13 cellular contexts compared by ENCODE assay signal in genomic region chr16:20866792-20867191, GRCh38. TPM values are rescaled to one million over a fixed set of nuclear protein-coding genes. Genes with fewer than 3 reads are reported as not detected.
DNase-seq lines count a peak whose midpoint lies in the region; ATAC-seq, FAIRE-seq and TF ChIP-seq lines count a peak whose summit lies in the region.
"Had no signal": no experiment of that assay in that cellular context is flagged by ENCODE, and none has a peak within 500 bp of the region (broad histone marks: within the 10 kb centered on the region; RNA-seq: fewer than 3 reads in every experiment).

No MANE protein-coding gene starts in this region.

- no peaks in the 10 kb centered on the region for H3K27me3 ChIP-seq in endothelial cell of umbilical vein (ENCODE audit: control insufficient read depth in 2 of 2, insufficient read depth in 2 of 2, low read length in 2 of 2)
- H3K27me3 ChIP-seq in neural progenitor cell, result no peaks in the 10 kb centered on the region
- H3K27me3 ChIP-seq in aorta (ENCODE audit: control insufficient read depth in 1 of 2, insufficient read depth in 2 of 2, low read length in 1 of 2), result no peaks in the 10 kb centered on the region
- no peaks in the 10 kb centered on the region for H3K27me3 ChIP-seq in spleen (replicated peaks in 1 of 7)
- H3K27me3 ChIP-seq: neutrophil had no signal

- peaks cover 4 to 7% of the 10 kb centered on the region in 2 experiments for H3K36me3 ChIP-seq in endothelial cell of umbilical vein (ENCODE audit: control insufficient read depth in 2 of 2, extremely low read depth in 1 of 2, insufficient read depth in 2 of 2, low read length in 2 of 2)
- no peaks in the 10 kb centered on the region for H3K36me3 ChIP-seq in neural progenitor cell
- H3K36me3 ChIP-seq in aorta (ENCODE audit: control insufficient read depth in 1 of 2, insufficient read depth in 2 of 2, low read length in 1 of 2), result no peaks in the 10 kb centered on the region
- H3K36me3 ChIP-seq in spleen, result peaks cover 0 to 10% (median 6%) of the 10 kb centered on the region in 6 donors

- POLR2A ChIA-PET in endothelial cell of umbilical vein (lab: Charles Lee), result no interaction called here

- H3K27ac ChIP-seq in endothelial cell of umbilical vein (ENCODE audit: insufficient read depth, low read depth, low read length), result peak overlapping the region; percentile 97
- no peak overlapping the region for H3K27ac ChIP-seq in neural progenitor cell
- H3K27ac ChIP-seq in aorta (ENCODE audit: low read depth in 1 of 2, low read length in 2 of 2), result peak overlapping the region; percentile 12 to 79
- peak overlapping the region in 1 of 8 donors; percentile 7 for H3K27ac ChIP-seq in spleen
- H3K27ac ChIP-seq: KMS-11, neutrophil had no signal

- H4K20me1 ChIP-seq in endothelial cell of umbilical vein (replicated peaks; ENCODE audit: control insufficient read depth, extremely low read depth, insufficient read depth, low read length), result peaks cover under 1% of the 10 kb centered on the region
- H4K20me1 ChIP-seq in neural progenitor cell (ENCODE audit: low read depth), result peaks cover 23% of the 10 kb centered on the region

- peak overlapping the region; percentile 97 for H3K27ac Mint-ChIP-seq in stimulated activated naive CD8-positive, alpha-beta T cell treated with anti-CD3 and anti-CD28 coated beads, Interleukin-15, amount 100 ng/mL, for 72 hours
- H3K27ac Mint-ChIP-seq in neural progenitor cell, result no peak overlapping the region

- no TSS peak for BruUV-seq in endothelial cell of umbilical vein (replicated peaks; lab: Mats Ljungman, UMichigan)

- no peak overlapping the region for H3K9ac ChIP-seq in endothelial cell of umbilical vein (replicated peaks; ENCODE audit: extremely low read depth, insufficient read depth, low read length)
- H3K9ac ChIP-seq in neural progenitor cell, result no peak overlapping the region
- H3K9ac ChIP-seq: KMS-11 had no signal

- H3K4me3 ChIP-seq in endothelial cell of umbilical vein (replicated peaks in 1 of 3; ENCODE audit: insufficient read depth in 1 of 3, low read depth in 1 of 3, low read length in 3 of 3) (no peak overlapping the region), neural progenitor cell (no peak overlapping the region), aorta (ENCODE audit: low read length in 2 of 2) (no peak overlapping the region), spleen (no peak overlapping the region)

- CTCF ChIA-PET in endothelial cell of umbilical vein (lab: Charles Lee), result interaction anchor here (1.2 to 6.4 kb wide), 6 partner anchors 9 to 34 kb away, joined by 3 to 37 read pairs (median 8); partner anchors contain the start of gene LYRM1

- peaks cover 4% of the 10 kb centered on the region for H3K36me3 Mint-ChIP-seq in neural progenitor cell

- DNase-seq in stimulated activated naive CD8-positive, alpha-beta T cell treated with anti-CD3 and anti-CD28 coated beads, Interleukin-15, amount 100 ng/mL, for 72 hours, result no peak
- DNase-seq in stimulated activated naive CD8-positive, alpha-beta T cell treated with anti-CD3 and anti-CD28 coated beads, Interleukin-15, Interleukin-2, amounts not matched to agents 100 U/mL and 50 U/mL, for 24 hours, result no peak
- DNase-seq in endothelial cell of umbilical vein (ENCODE audit: low read depth, low spot score) (no peak), neural progenitor cell (ENCODE audit: low spot score) (no peak), aorta (no peak), spleen (no peak), GM19239 (ENCODE audit: insufficient read length, low spot score) (no peak), iPS-NIHi7 (ENCODE audit: extremely low spot score) (no peak)
- DNase-seq: NCI-H2227 treated with DMSO at 0.1 percent for 48 hours, SHP77 had no signal

- intact Hi-C loops in endothelial cell of umbilical vein (cut with micrococcal nuclease), result loop anchor here (1.0 to 5.0 kb wide), 3 partner anchors 12 to 216 kb away; partner anchors contain the start of genes DCUN1D3 and LYRM1
- intact Hi-C loops in aorta (cut with DNase I), result loop anchor here in 1 of 2 donors (5.0 kb wide), 1 partner anchor 36 kb away; the partner anchor contains the start of genes DCUN1D3 and LYRM1
- intact Hi-C loops in spleen (cut with DNase I; ENCODE audit: low total_unique reads), result no loop called here

- H3K79me2 ChIP-seq in endothelial cell of umbilical vein (ENCODE audit: control insufficient read depth, insufficient read depth, low read length), result peaks cover 90% of the 10 kb centered on the region
- H3K79me2 ChIP-seq in neural progenitor cell (ENCODE audit: low read depth), result peaks cover 71% of the 10 kb centered on the region

- dilution Hi-C loops in endothelial cell of umbilical vein (cut with MboI; ENCODE audit: extremely low pct_ligation_motif_present, low sequenced_read_pairs), result no loop called here

- H3K9me1 ChIP-seq in endothelial cell of umbilical vein (replicated peaks; ENCODE audit: control insufficient read depth, extremely low read depth, insufficient read depth, low read length), result no peaks in the 10 kb centered on the region

- no peak overlapping the region for H2AFZ ChIP-seq in endothelial cell of umbilical vein (ENCODE audit: low read depth, low read length)
- no peak overlapping the region for H2AFZ ChIP-seq in neural progenitor cell (replicated peaks)

- FAIRE-seq in endothelial cell of umbilical vein (lab: Jason Lieb, UNC), result no peak
- FAIRE-seq in GM19239 (lab: Jason Lieb, UNC), result no peak

- 38 to 45% methylated on average over 3 of the region's 3 CpGs for WGBS in aorta, 2 donors
- 69 to 82% (median 80%) methylated on average over 3 of the region's 3 CpGs for WGBS in spleen, 5 donors

- H3K9me3 Mint-ChIP-seq in stimulated activated naive CD8-positive, alpha-beta T cell treated with anti-CD3 and anti-CD28 coated beads, Interleukin-15, amount 100 ng/mL, for 72 hours, result no peaks in the 10 kb centered on the region
- no peaks in the 10 kb centered on the region for H3K9me3 Mint-ChIP-seq in neural progenitor cell
- H3K9me3 Mint-ChIP-seq: CD14-positive monocyte had no signal

- TF ChIP-seq POLR2A in endothelial cell of umbilical vein (IDR thresholded peaks at IDR 0.05; ENCODE audit: low read depth, low read length) (no peak), spleen (IDR thresholded peaks at IDR 0.05) (no peak)

- TF ChIP-seq CTCF in endothelial cell of umbilical vein (IDR thresholded peaks at IDR 0.05; ENCODE audit: extremely low read depth in 1 of 2, insufficient read depth in 1 of 2, low read depth in 1 of 2, low read length in 2 of 2) (no peak), neural progenitor cell (IDR thresholded peaks at IDR 0.05) (no peak), spleen (IDR thresholded peaks at IDR 0.05 in 8 of 11, conservative IDR thresholded peaks at IDR 0.05 in 3 of 11) (no peak)

- H3K4me2 ChIP-seq in endothelial cell of umbilical vein (ENCODE audit: insufficient read depth, low read length) (peak overlapping the region; percentile 35), neural progenitor cell (peak overlapping the region; percentile 37)
- H3K4me2 ChIP-seq: KMS-11 had no signal

- no peaks in the 10 kb centered on the region for H3K27me3 Mint-ChIP-seq in stimulated activated naive CD8-positive, alpha-beta T cell treated with anti-CD3 and anti-CD28 coated beads, Interleukin-15, amount 100 ng/mL, for 72 hours
- H3K27me3 Mint-ChIP-seq in neural progenitor cell (ENCODE audit: insufficient read depth, low read depth), result peaks cover 4% of the 10 kb centered on the region

- no peaks in the 10 kb centered on the region for H3K9me3 ChIP-seq in endothelial cell of umbilical vein (replicated peaks; ENCODE audit: control insufficient read depth, insufficient read depth, low read length)
- no peaks in the 10 kb centered on the region for H3K9me3 ChIP-seq in neural progenitor cell (ENCODE audit: low read depth)
- no peaks in the 10 kb centered on the region for H3K9me3 ChIP-seq in aorta (ENCODE audit: control insufficient read depth, low read length)
- H3K9me3 ChIP-seq in spleen, result no peaks in the 10 kb centered on the region
- H3K9me3 ChIP-seq: neutrophil had no signal

- H3K4me1 Mint-ChIP-seq in stimulated activated naive CD8-positive, alpha-beta T cell treated with anti-CD3 and anti-CD28 coated beads, Interleukin-15, amount 100 ng/mL, for 72 hours, result peaks cover 52% of the 10 kb centered on the region
- H3K4me1 Mint-ChIP-seq in neural progenitor cell, result peaks cover 24% of the 10 kb centered on the region

- no peak overlapping the region for H3K4me3 Mint-ChIP-seq in stimulated activated naive CD8-positive, alpha-beta T cell treated with anti-CD3 and anti-CD28 coated beads, Interleukin-15, amount 100 ng/mL, for 72 hours
- H3K4me3 Mint-ChIP-seq in neural progenitor cell, result no peak overlapping the region
- H3K4me3 Mint-ChIP-seq: CD14-positive monocyte had no signal

- ATAC-seq in stimulated activated naive CD8-positive, alpha-beta T cell treated with anti-CD3 and anti-CD28 coated beads, Interleukin-15, amount 100 ng/mL, for 72 hours, result no peak
- ATAC-seq in stimulated activated naive CD8-positive, alpha-beta T cell treated with anti-CD3 and anti-CD28 coated beads, Interleukin-15, Interleukin-2, amounts not matched to agents 100 U/mL and 50 U/mL, for 24 hours, result no peak
- ATAC-seq in aorta (ENCODE audit: low FRiP score), result no peak

- peaks cover 25% of the 10 kb centered on the region for H3F3A ChIP-seq in neural progenitor cell (ENCODE audit: low read depth)

- H3K4me1 ChIP-seq in endothelial cell of umbilical vein (ENCODE audit: control insufficient read depth, extremely low read depth, insufficient read depth, low read length) (peaks cover 55% of the 10 kb centered on the region), neural progenitor cell (peaks cover 28% of the 10 kb centered on the region), aorta (ENCODE audit: control insufficient read depth in 1 of 2, insufficient read depth in 2 of 2, low read length in 2 of 2) (peaks cover 9 to 29% of the 10 kb centered on the region in 2 donors), spleen (peaks cover 8 to 67% (median 31%) of the 10 kb centered on the region in 6 donors)

RNA-seq across cellular contexts. Expression of gene DCUN1D3, which starts 33.4 kb away (rescaled TPM):
- 35.0 and 39.6 TPM in 2 replicates for total RNA-seq in endothelial cell of umbilical vein
- polyA plus RNA-seq in endothelial cell of umbilical vein, result 8.8 and 10.4 TPM in 2 replicates
- 13.5 and 14.2 TPM in 2 replicates for polyA plus RNA-seq in endothelial cell of umbilical vein (2011; cell fraction: cytosol; rRNA removed)
- polyA plus RNA-seq in endothelial cell of umbilical vein (2011; cell fraction: nucleus; rRNA removed), result 28.5 and 31.3 TPM in 2 replicates
- 15.7 and 16.5 TPM in 2 replicates for polyA plus RNA-seq in endothelial cell of umbilical vein (2012)
- polyA minus RNA-seq in endothelial cell of umbilical vein, result 40.9 and 43.9 TPM in 2 replicates
- 1.6 TPM for polyA minus RNA-seq in endothelial cell of umbilical vein (2011; cell fraction: cytosol; rRNA and poly(A)+ RNA removed)
- polyA minus RNA-seq in endothelial cell of umbilical vein (2011; cell fraction: nucleus; rRNA and poly(A)+ RNA removed), result 40.7 and 47.7 TPM in 2 replicates
- 15.4 and 18.2 TPM in 2 replicates for total RNA-seq in neural progenitor cell (ENCODE audit: low replicate concordance)
- total RNA-seq in aorta, result 10 to 100 TPM; 29.5 to 54.5 TPM
- 1 to 10 TPM; 3.9 to 4.1 TPM for polyA plus RNA-seq in aorta
- total RNA-seq in spleen, result 10 to 100 TPM in 4 of 7 donors, 1 to 10 TPM in 3; 6.8 to 13.7 (median 10.1) TPM
- polyA plus RNA-seq in spleen, result 1 to 10 TPM; 1.0 to 3.0 (median 1.3) TPM

RNA-seq across cellular contexts. Expression of gene LYRM1, which starts 33.8 kb away (rescaled TPM):
- total RNA-seq in endothelial cell of umbilical vein, result 28.4 and 29.1 TPM in 2 replicates
- polyA plus RNA-seq in endothelial cell of umbilical vein, result 13.8 and 20.4 TPM in 2 replicates
- 34.3 and 34.7 TPM in 2 replicates for polyA plus RNA-seq in endothelial cell of umbilical vein (2011; cell fraction: cytosol; rRNA removed)
- polyA plus RNA-seq in endothelial cell of umbilical vein (2011; cell fraction: nucleus; rRNA removed), result 16.3 and 18.2 TPM in 2 replicates
- 45.2 and 45.3 TPM in 2 replicates for polyA plus RNA-seq in endothelial cell of umbilical vein (2012)
- polyA minus RNA-seq in endothelial cell of umbilical vein, result 10.3 and 13.5 TPM in 2 replicates
- polyA minus RNA-seq in endothelial cell of umbilical vein (2011; cell fraction: cytosol; rRNA and poly(A)+ RNA removed), result 9.3 TPM
- polyA minus RNA-seq in endothelial cell of umbilical vein (2011; cell fraction: nucleus; rRNA and poly(A)+ RNA removed), result 6.7 and 7.1 TPM in 2 replicates
- total RNA-seq in neural progenitor cell (ENCODE audit: low replicate concordance), result 60.5 and 61.8 TPM in 2 replicates
- total RNA-seq in aorta, result 10 to 100 TPM; 18.1 to 24.3 TPM
- 10 to 100 TPM; 27.3 to 44.2 TPM for polyA plus RNA-seq in aorta
- 10 to 100 TPM; 15.3 to 25.4 (median 22.8) TPM for total RNA-seq in spleen
- polyA plus RNA-seq in spleen, result 10 to 100 TPM; 35.8 to 47.2 (median 39.4) TPM
